ENCODE assay signal across 1 cellular context in the genomic region with DNA sequence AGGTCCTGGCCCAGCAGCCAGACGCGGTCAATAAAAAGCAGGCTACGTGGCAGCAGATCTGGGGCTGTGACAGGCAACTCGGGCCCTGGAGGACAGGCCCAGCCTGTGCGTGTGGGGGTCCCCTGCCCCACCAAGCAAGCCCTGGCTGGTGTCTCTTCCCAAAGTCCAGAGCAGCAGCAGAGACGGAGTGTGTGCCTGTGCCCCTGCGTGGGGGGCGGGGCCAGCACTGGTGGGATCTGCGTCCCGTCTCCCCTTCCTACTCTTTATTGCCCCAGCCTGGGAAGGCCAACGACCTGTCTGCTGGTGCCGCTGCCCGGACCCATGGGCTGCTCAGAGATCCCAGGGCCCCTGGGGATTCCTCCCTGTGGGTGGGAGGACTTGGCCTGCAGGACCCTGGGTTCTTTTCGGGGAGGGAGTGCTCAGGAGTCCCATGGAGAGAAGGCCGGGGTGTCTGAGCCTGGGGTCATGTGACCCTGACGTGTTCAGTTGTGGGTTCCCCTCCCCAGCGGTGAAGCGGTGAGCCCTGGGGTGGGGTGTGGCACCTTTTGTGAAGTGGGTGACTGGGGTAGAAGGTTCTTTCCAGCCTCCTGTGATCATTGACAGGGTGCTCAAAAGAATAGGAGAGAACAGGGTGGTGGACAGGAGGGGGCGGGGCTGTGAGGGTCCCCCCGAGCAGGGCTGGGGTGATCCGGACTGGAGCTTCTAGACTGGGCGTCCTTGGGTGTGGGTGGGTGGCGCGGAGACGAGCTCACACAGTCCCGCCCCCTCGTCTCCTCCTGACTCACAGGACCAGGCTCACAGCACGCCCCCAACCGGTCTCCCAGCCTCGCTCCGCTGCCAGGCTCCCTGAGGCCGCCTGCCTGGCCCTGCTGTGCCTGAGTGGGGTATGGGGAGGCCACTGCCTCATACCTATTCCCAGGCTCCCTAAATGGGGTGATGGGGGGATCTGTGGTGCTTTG.
TF ChIP-seq lines count a peak whose summit lies in the region.

No MANE protein-coding gene starts in this region.

TF ChIP-seq in HEK293T, 16 proteins besides CTCF, POLR2A, EP300 and RAD21 (continued from another document):
- no peak for TF ChIP-seq L3MBTL2 (conservative IDR thresholded peaks at IDR 0.05)
- no peak for TF ChIP-seq BHLHE40 (IDR thresholded peaks at IDR 0.05; ENCODE audit: borderline replicate concordance)
TF ChIP-seq in HEK293T: peak in this region for 0.
